9 cellular contexts compared by ENCODE assay signal in the genomic region with DNA sequence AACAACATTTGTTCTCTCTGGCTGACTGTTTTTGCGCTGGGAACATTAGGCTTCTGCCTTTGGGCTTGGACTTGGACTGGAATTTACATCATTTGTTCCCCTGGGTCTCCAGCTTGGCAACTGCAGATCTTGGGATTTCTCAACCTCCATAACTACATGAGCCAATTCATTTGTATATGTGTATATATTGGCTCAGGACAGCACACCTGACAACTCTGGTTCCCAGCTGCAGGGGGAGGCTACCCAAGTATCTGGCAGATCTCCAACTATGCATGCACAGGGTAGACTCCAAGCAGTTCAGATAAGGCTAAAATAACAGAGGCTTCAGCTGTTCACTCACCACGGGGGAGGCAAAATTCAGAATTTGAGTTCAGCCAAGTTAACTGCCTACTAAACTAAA.
DNase-seq lines count a peak whose midpoint lies in the region; TF ChIP-seq lines count a peak whose summit lies in the region.
"Had no signal": no experiment of that assay in that cellular context is flagged by ENCODE, and none has a peak within 500 bp of the region (broad histone marks: within the 10 kb centered on the region; RNA-seq: fewer than 3 reads in every experiment).

No MANE protein-coding gene starts in this region.

- H3K4me1 ChIP-seq in HEK293 (ENCODE audit: control insufficient read depth, insufficient read depth, low read length) = peaks cover 19% of the 10 kb centered on the region

- POLR2A ChIA-PET in HEK293 (lab: Yijun Ruan, JAX) = interaction anchor here (1.3 kb wide), 1 partner anchor 32 kb away, joined by 9 read pairs; a partner anchor contains a TSS

- H3K27me3 ChIP-seq in WERI-Rb-1 (ENCODE audit: insufficient read depth, low read depth, severe bottlenecking) = no peaks in the 10 kb centered on the region

- H3K27ac ChIP-seq in HEK293 (ENCODE audit: extremely low read depth, low read depth, low read length) (peak overlapping the region; percentile 47; the same call in 1 of the 2 replicates), WERI-Rb-1 (no peak overlapping the region)

- H3K9me3 ChIP-seq in HEK293 (ENCODE audit: control insufficient read depth, insufficient read depth, low read depth, low read length) = no peaks in the 10 kb centered on the region
- H3K9me3 ChIP-seq in WERI-Rb-1 (ENCODE audit: severe bottlenecking) = no peaks in the 10 kb centered on the region

- H3K36me3 ChIP-seq in HEK293 (ENCODE audit: control insufficient read depth in 2 of 2, insufficient read depth in 1 of 2, low read length in 2 of 2) (no peaks in the 10 kb centered on the region), WERI-Rb-1 (no peaks in the 10 kb centered on the region)

- no peak overlapping the region for H3K4me3 ChIP-seq in HEK293 (ENCODE audit: low read depth, low read length)
- H3K4me3 ChIP-seq in retinal pigment epithelial cell (ENCODE audit: low read length) = no peak overlapping the region
- H3K4me3 ChIP-seq in WERI-Rb-1 (ENCODE audit: low read depth, low read length) = no peak overlapping the region

- CTCF ChIA-PET in HEK293 (lab: Yijun Ruan, JAX) = interaction anchor here (0.5 to 1.8 kb wide), 4 partner anchors 10 to 220 kb away, joined by 3 to 11 read pairs (median 4); no protein-coding TSS in a partner anchor

- TF ChIP-seq CTCF in HEK293 (tag by site-specific recombination; IDR thresholded peaks at IDR 0.05) (no peak), retinal pigment epithelial cell (conservative IDR thresholded peaks at IDR 0.05; ENCODE audit: low read depth, low read length) (no peak), WERI-Rb-1 (IDR thresholded peaks at IDR 0.05; ENCODE audit: low read depth, low read length) (no peak)

- DNase-seq in SHP77 treated with DMSO at 0.1 percent for 48 hours (lab: John Stamatoyannopoulos, UW) = peak; percentile 27
- peak; percentile 98 for DNase-seq in fibroblast of the conjunctiva (ENCODE audit: low read depth)
- DNase-seq in retinal pigment epithelial cell (ENCODE audit: low read depth) = peak; percentile 19
- no peak for DNase-seq in effector CD4-positive, alpha-beta T cell
- no peak for DNase-seq in NCI-H128 (lab: John Stamatoyannopoulos, UW; ENCODE audit: unreplicated experiment)
- no peak for DNase-seq in GM03348 (ENCODE audit: low spot score)
- no peak for DNase-seq in WERI-Rb-1
- DNase-seq: GF-D8 had no signal

TF ChIP-seq in HEK293, 187 proteins besides CTCF, POLR2A, EP300 and RAD21 (continues in another document):
- peak; percentile 44; the same call in 1 of the 2 replicates for TF ChIP-seq ZNF585B (tag by site-specific recombination; IDR thresholded peaks at IDR 0.05)
- peak; percentile 66; the same call in 1 of the 2 replicates for TF ChIP-seq ZNF561 (tag by site-specific recombination; IDR thresholded peaks at IDR 0.05; ENCODE audit: borderline replicate concordance)
- 0 out of 2 replicates have a peak, but pooled peaks have one; percentile 34 for TF ChIP-seq TRIM28 (IDR thresholded peaks at IDR 0.05; ENCODE audit: borderline replicate concordance, low read length)
- TF ChIP-seq ZNF24 (tag by site-specific recombination; IDR thresholded peaks at IDR 0.05) = peak; percentile 54; the same call in 1 of the 2 replicates
- TF ChIP-seq KLF10 (tag by site-specific recombination; IDR thresholded peaks at IDR 0.05) = 0 out of 2 replicates have a peak, but pooled peaks have one; percentile 35
- TF ChIP-seq ZNF221 (tag by site-specific recombination; IDR thresholded peaks at IDR 0.05; ENCODE audit: borderline replicate concordance) = no peak
- TF ChIP-seq KLF8 (tag by site-specific recombination; IDR thresholded peaks at IDR 0.05) = 0 out of 2 replicates have a peak, but pooled peaks have one; percentile 25
- TF ChIP-seq GLIS1 (tag by site-specific recombination; IDR thresholded peaks at IDR 0.05) = peak; percentile 83
- TF ChIP-seq ZNF341 (tag by site-specific recombination; IDR thresholded peaks at IDR 0.05; ENCODE audit: low read depth) = peak; percentile 59
- TF ChIP-seq, protein P1, sequence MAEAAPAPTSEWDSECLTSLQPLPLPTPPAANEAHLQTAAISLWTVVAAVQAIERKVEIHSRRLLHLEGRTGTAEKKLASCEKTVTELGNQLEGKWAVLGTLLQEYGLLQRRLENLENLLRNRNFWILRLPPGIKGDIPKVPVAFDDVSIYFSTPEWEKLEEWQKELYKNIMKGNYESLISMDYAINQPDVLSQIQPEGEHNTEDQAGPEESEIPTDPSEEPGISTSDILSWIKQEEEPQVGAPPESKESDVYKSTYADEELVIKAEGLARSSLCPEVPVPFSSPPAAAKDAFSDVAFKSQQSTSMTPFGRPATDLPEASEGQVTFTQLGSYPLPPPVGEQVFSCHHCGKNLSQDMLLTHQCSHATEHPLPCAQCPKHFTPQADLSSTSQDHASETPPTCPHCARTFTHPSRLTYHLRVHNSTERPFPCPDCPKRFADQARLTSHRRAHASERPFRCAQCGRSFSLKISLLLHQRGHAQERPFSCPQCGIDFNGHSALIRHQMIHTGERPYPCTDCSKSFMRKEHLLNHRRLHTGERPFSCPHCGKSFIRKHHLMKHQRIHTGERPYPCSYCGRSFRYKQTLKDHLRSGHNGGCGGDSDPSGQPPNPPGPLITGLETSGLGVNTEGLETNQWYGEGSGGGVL (tag by site-specific recombination; IDR thresholded peaks at IDR 0.05) = peak; percentile 31; the same call in 1 of the 2 replicates
- TF ChIP-seq, protein P2, sequence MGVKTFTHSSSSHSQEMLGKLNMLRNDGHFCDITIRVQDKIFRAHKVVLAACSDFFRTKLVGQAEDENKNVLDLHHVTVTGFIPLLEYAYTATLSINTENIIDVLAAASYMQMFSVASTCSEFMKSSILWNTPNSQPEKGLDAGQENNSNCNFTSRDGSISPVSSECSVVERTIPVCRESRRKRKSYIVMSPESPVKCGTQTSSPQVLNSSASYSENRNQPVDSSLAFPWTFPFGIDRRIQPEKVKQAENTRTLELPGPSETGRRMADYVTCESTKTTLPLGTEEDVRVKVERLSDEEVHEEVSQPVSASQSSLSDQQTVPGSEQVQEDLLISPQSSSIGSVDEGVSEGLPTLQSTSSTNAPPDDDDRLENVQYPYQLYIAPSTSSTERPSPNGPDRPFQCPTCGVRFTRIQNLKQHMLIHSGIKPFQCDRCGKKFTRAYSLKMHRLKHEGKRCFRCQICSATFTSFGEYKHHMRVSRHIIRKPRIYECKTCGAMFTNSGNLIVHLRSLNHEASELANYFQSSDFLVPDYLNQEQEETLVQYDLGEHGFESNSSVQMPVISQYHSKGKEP (tag by site-specific recombination; IDR thresholded peaks at IDR 0.05) = peak; percentile 91
- TF ChIP-seq, protein P3, sequence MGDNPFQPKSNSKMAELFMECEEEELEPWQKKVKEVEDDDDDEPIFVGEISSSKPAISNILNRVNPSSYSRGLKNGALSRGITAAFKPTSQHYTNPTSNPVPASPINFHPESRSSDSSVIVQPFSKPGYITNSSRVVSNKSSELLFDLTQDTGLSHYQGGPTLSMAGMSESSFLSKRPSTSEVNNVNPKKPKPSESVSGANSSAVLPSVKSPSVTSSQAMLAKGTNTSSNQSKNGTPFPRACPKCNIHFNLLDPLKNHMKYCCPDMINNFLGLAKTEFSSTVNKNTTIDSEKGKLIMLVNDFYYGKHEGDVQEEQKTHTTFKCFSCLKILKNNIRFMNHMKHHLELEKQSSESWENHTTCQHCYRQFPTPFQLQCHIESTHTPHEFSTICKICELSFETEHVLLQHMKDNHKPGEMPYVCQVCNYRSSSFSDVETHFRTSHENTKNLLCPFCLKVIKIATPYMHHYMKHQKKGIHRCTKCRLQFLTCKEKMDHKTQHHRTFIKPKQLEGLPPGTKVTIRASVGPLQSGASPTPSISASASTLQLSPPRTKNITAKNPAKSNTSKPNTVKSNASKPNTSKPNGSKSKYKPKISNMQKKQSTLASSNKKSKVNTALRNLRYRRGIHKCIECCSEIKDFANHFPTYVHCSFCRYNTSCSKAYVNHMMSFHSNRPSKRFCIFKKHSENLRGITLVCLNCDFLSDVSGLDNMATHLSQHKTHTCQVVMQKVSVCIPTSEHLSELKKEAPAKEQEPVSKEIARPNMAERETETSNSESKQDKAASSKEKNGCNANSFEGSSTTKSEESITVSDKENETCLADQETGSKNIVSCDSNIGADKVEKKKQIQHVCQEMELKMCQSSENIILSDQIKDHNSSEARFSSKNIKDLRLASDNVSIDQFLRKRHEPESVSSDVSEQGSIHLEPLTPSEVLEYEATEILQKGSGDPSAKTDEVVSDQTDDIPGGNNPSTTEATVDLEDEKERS (tag by site-specific recombination; IDR thresholded peaks at IDR 0.05) = no peak
- no peak for TF ChIP-seq ZNF701 (tag by site-specific recombination; IDR thresholded peaks at IDR 0.05)
- peak; percentile 46; the same call in 1 of the 2 replicates for TF ChIP-seq ZXDB (tag by site-specific recombination; IDR thresholded peaks at IDR 0.05)
- TF ChIP-seq OSR2 (tag by site-specific recombination; IDR thresholded peaks at IDR 0.05) = peak; percentile 17; the same call in 1 of the 2 replicates
- peak; percentile 62 for TF ChIP-seq ZNF600 (tag by site-specific recombination; IDR thresholded peaks at IDR 0.05)
- TF ChIP-seq ZFP3 (tag by site-specific recombination; IDR thresholded peaks at IDR 0.05; ENCODE audit: low read depth) = no peak

Comparison
In these comparisons a context has a peak if more than half of its experiments do, and no peak if none do; other contexts are left out.
1. DNase-seq: peak in SHP77 treated with DMSO at 0.1 percent for 48 hours (single experiment), fibroblast of the conjunctiva (single experiment) and retinal pigment epithelial cell (single experiment); none in effector CD4-positive, alpha-beta T cell (single experiment), NCI-H128 (single experiment), GM03348 (single experiment) and WERI-Rb-1 (single experiment).